17 cellular contexts compared by ENCODE assay signal in genomic region chr2:46434851-46435273, GRCh38. TPM values are rescaled to one million over a fixed set of nuclear protein-coding genes. Genes with fewer than 3 reads are reported as not detected.
A peak's percentile ranks its signal among the peaks of the same experiment; 100 is the strongest.
DNase-seq lines count a peak whose midpoint lies in the region; ATAC-seq and TF ChIP-seq lines count a peak whose summit lies in the region.
"Had no signal": no experiment of that assay in that cellular context is flagged by ENCODE, and none has a peak within 500 bp of the region (broad histone marks: within the 10 kb centered on the region; RNA-seq: fewer than 3 reads in every experiment).

No MANE protein-coding gene starts in this region.

- H3K9me2 ChIP-seq in GM23338 (ENCODE audit: insufficient read depth), result peaks cover 29% of the 10 kb centered on the region

- intact Hi-C loops in activated T-helper 2 cell treated with anti-CD3 and anti-CD28 coated beads, Interferon-gamma antibody, Interleukin-2, Interleukin-4, amounts not matched to agents 10 μg/mL and 5 μg/mL and 100 μg/mL, durations not matched to agents 14 hours and 24 hours and 36 hours (cut with micrococcal nuclease), result loop anchor here (5.0 kb wide), 3 partner anchors 138 to 368 kb away; partner anchors contain the start of gene EPAS1

- H3K4me2 ChIP-seq in GM23338 (0 out of 2 replicates have a peak overlapping the region, but pooled peaks have one; percentile 22), trophoblast cell (ENCODE audit: low read length) (no peak overlapping the region)

- peak overlapping the region; percentile 87 for H4K91ac ChIP-seq in trophoblast cell (ENCODE audit: low read depth, low read length)

- H2AK5ac ChIP-seq in trophoblast cell (ENCODE audit: low read length), result no peak overlapping the region

- H3K4me1 ChIP-seq in GM23338 (ENCODE audit: insufficient read depth) (no peaks in the 10 kb centered on the region; the same call in 1 of the 2 replicates), trophoblast cell (ENCODE audit: control insufficient read depth in 1 of 2, insufficient read depth in 2 of 2, low read length in 2 of 2) (peaks cover 8 to 11% of the 10 kb centered on the region in 2 experiments)

- H3K79me1 ChIP-seq in trophoblast cell (ENCODE audit: low read length), result peaks cover 16% of the 10 kb centered on the region

- H3K4ac ChIP-seq in trophoblast cell (ENCODE audit: low read depth, low read length), result no peak overlapping the region

- H3K27ac Mint-ChIP-seq in GM23338, result no peak overlapping the region
- peak overlapping the region; percentile 86 for H3K27ac Mint-ChIP-seq in activated T-helper 2 cell treated with anti-CD3 and anti-CD28 coated beads, Interferon-gamma antibody, Interleukin-2, Interleukin-4, amounts not matched to agents 10 μg/mL and 5 μg/mL and 100 μg/mL, durations not matched to agents 14 hours and 24 hours and 36 hours
- H3K27ac Mint-ChIP-seq: activated CD4-positive, alpha-beta memory T cell treated with anti-CD3 and anti-CD28 coated beads, Interleukin-2, amount 10 ng/mL, durations not matched to agents 7 days and 5 days had no signal

- H3K4me1 Mint-ChIP-seq in GM23338, result peaks cover 4% of the 10 kb centered on the region; the same call in 2 of the 3 replicates
- H3K4me1 Mint-ChIP-seq in activated T-helper 2 cell treated with anti-CD3 and anti-CD28 coated beads, Interferon-gamma antibody, Interleukin-2, Interleukin-4, amounts not matched to agents 10 μg/mL and 5 μg/mL and 100 μg/mL, durations not matched to agents 14 hours and 24 hours and 36 hours (ENCODE audit: low read depth), result peaks cover 94% of the 10 kb centered on the region

- H4K12ac ChIP-seq in trophoblast cell (ENCODE audit: low read depth, low read length), result no peak overlapping the region

- H2AFZ ChIP-seq in GM23338 (no peak overlapping the region), trophoblast cell (ENCODE audit: insufficient read depth, low read length, poor library complexity) (no peak overlapping the region)

- H3K23ac ChIP-seq in trophoblast cell (ENCODE audit: low read length), result no peak overlapping the region

- peak overlapping the region; percentile 59 for H2BK5ac ChIP-seq in trophoblast cell (ENCODE audit: low read depth, low read length, poor library complexity)

- no peak overlapping the region for H3K9ac ChIP-seq in trophoblast cell (ENCODE audit: low read length)

- H3K79me2 ChIP-seq in GM23338 (replicated peaks; ENCODE audit: insufficient read depth), result no peaks in the 10 kb centered on the region
- H3K79me2 ChIP-seq in trophoblast cell (ENCODE audit: control insufficient read depth, insufficient read depth, low read length, poor library complexity), result no peaks in the 10 kb centered on the region

- no peaks in the 10 kb centered on the region for H3K9me3 ChIP-seq in trophoblast cell (ENCODE audit: insufficient read depth, low read depth, low read length)
- H3K9me3 ChIP-seq: esophagus muscularis mucosa had no signal

- H3K27me3 ChIP-seq in GM23338 (ENCODE audit: insufficient read depth) (no peaks in the 10 kb centered on the region), trophoblast cell (ENCODE audit: insufficient read depth, low read length) (no peaks in the 10 kb centered on the region)
- H3K27me3 ChIP-seq: esophagus muscularis mucosa had no signal

- H3K36me3 Mint-ChIP-seq in GM23338 (ENCODE audit: low read depth), result no peaks in the 10 kb centered on the region
- H3K36me3 Mint-ChIP-seq in activated T-helper 2 cell treated with anti-CD3 and anti-CD28 coated beads, Interferon-gamma antibody, Interleukin-2, Interleukin-4, amounts not matched to agents 10 μg/mL and 5 μg/mL and 100 μg/mL, durations not matched to agents 14 hours and 24 hours and 36 hours (ENCODE audit: low read depth), result peaks cover 13% of the 10 kb centered on the region
- H3K36me3 Mint-ChIP-seq: CD4-positive, alpha-beta memory T cell had no signal

- TF ChIP-seq CTCF in GM23338 (conservative IDR thresholded peaks at IDR 0.05; ENCODE audit: low read depth in 2 of 2), result no peak
- TF ChIP-seq CTCF in fibroblast of pulmonary artery (IDR thresholded peaks at IDR 0.05; ENCODE audit: low read length, missing control alignments), result no peak
- TF ChIP-seq CTCF in GM10266 (IDR thresholded peaks at IDR 0.05; ENCODE audit: control insufficient read depth, insufficient read depth, low read depth, missing control alignments), result no peak

- H3K27ac ChIP-seq in GM23338 (ENCODE audit: low read depth) (no peak overlapping the region), trophoblast cell (ENCODE audit: low read depth, low read length) (peak overlapping the region; percentile 80)
- H3K27ac ChIP-seq: esophagus muscularis mucosa had no signal

- DNase-seq in GM23338 (ENCODE audit: low spot score) (peak; percentile 10), fibroblast of pulmonary artery (ENCODE audit: low read depth) (peak; percentile 30), trophoblast cell (peak in 1 of 2 donors; percentile 50), GM10266 (ENCODE audit: extremely low spot score) (no peak)
- DNase-seq in activated T-helper 2 cell treated with anti-CD3 and anti-CD28 coated beads, Interferon-gamma antibody, Interleukin-2, Interleukin-4, amounts not matched to agents 10 μg/mL and 5 μg/mL and 100 μg/mL, durations not matched to agents 14 hours and 24 hours and 36 hours (ENCODE audit: low spot score), result no peak
- no peak for DNase-seq in NK-92 treated with Interleukin-12 subunit alpha and Interleukin-12 subunit beta, amount 100 ng/mL, for 24 hours (lab: John Stamatoyannopoulos, UW)
- DNase-seq: activated CD4-positive, alpha-beta memory T cell treated with anti-CD3 and anti-CD28 coated beads, Interleukin-2, amount 10 ng/mL, durations not matched to agents 7 days and 5 days; activated effector memory CD4-positive, alpha-beta T cell treated with anti-CD3 and anti-CD28 coated beads, Interleukin-2, amount 50 U/mL, for 16 hours; CD4-positive, alpha-beta memory T cell; islet precursor cell; naive thymus-derived CD8-positive, alpha-beta T cell; NCI-H187 treated with DMSO at 0.1 percent for 48 hours; SHP77; stimulated activated naive CD4-positive, alpha-beta T cell treated with Interleukin-2 at 50 U/mL for 16 hours had no signal

- peak overlapping the region; percentile 7 for H2BK12ac ChIP-seq in trophoblast cell (ENCODE audit: low read length)

- peak overlapping the region; percentile 65 for H2BK120ac ChIP-seq in trophoblast cell (ENCODE audit: insufficient read depth, low read length, poor library complexity)

- WGBS in trophoblast cell (ENCODE audit: extremely low coverage, insufficient coverage, insufficient read length), result no CpG with 5 or more reads among the region's 3 CpGs

- H3K18ac ChIP-seq in trophoblast cell (ENCODE audit: low read length), result peak overlapping the region; percentile 13

- peak overlapping the region; percentile 36 for H3K14ac ChIP-seq in trophoblast cell (ENCODE audit: low read length)

- H3F3A ChIP-seq in GM23338 (replicated peaks; ENCODE audit: low read depth), result no peaks in the 10 kb centered on the region

- H3K36me3 ChIP-seq in GM23338 (ENCODE audit: insufficient read depth) (no peaks in the 10 kb centered on the region), trophoblast cell (ENCODE audit: control insufficient read depth in 1 of 2, insufficient read depth in 2 of 2, low read length in 2 of 2) (no peaks in the 10 kb centered on the region)
- H3K36me3 ChIP-seq: esophagus muscularis mucosa had no signal

- H4K8ac ChIP-seq in trophoblast cell (ENCODE audit: low read depth, low read length), result peak overlapping the region; percentile 52

- H3K27me3 Mint-ChIP-seq in GM23338 (ENCODE audit: insufficient read depth, low read depth, poor library complexity), result peaks cover 2% of the 10 kb centered on the region
- H3K27me3 Mint-ChIP-seq in activated T-helper 2 cell treated with anti-CD3 and anti-CD28 coated beads, Interferon-gamma antibody, Interleukin-2, Interleukin-4, amounts not matched to agents 10 μg/mL and 5 μg/mL and 100 μg/mL, durations not matched to agents 14 hours and 24 hours and 36 hours (ENCODE audit: low read depth), result no peaks in the 10 kb centered on the region
- H3K27me3 Mint-ChIP-seq: activated CD4-positive, alpha-beta memory T cell treated with anti-CD3 and anti-CD28 coated beads, Interleukin-2, amount 10 ng/mL, durations not matched to agents 7 days and 5 days; CD4-positive, alpha-beta memory T cell; naive thymus-derived CD8-positive, alpha-beta T cell had no signal

- ATAC-seq in GM23338 (peak; percentile 72), HG03460 (IDR thresholded peaks at IDR 0.05; ENCODE audit: unreplicated experiment) (no peak), GM18907 (IDR thresholded peaks at IDR 0.05; ENCODE audit: unreplicated experiment) (no peak)
- ATAC-seq: naive thymus-derived CD8-positive, alpha-beta T cell had no signal

- no peaks in the 10 kb centered on the region for H4K20me1 ChIP-seq in GM23338 (replicated peaks; ENCODE audit: insufficient read depth)

- H3K4me3 Mint-ChIP-seq in GM23338, result no peak overlapping the region
- H3K4me3 Mint-ChIP-seq in activated T-helper 2 cell treated with anti-CD3 and anti-CD28 coated beads, Interferon-gamma antibody, Interleukin-2, Interleukin-4, amounts not matched to agents 10 μg/mL and 5 μg/mL and 100 μg/mL, durations not matched to agents 14 hours and 24 hours and 36 hours (ENCODE audit: low read depth), result peak overlapping the region; percentile 37
- H3K4me3 Mint-ChIP-seq: activated CD4-positive, alpha-beta memory T cell treated with anti-CD3 and anti-CD28 coated beads, Interleukin-2, amount 10 ng/mL, durations not matched to agents 7 days and 5 days; naive thymus-derived CD8-positive, alpha-beta T cell had no signal

- H3K4me3 ChIP-seq in GM23338, result no peak overlapping the region
- H3K4me3 ChIP-seq in fibroblast of pulmonary artery (replicated peaks; ENCODE audit: low read depth, low read length), result no peak overlapping the region
- no peak overlapping the region for H3K4me3 ChIP-seq in trophoblast cell (ENCODE audit: low read depth, low read length)
- H3K4me3 ChIP-seq: esophagus muscularis mucosa had no signal

- no peaks in the 10 kb centered on the region for H3K9me3 Mint-ChIP-seq in GM23338
- H3K9me3 Mint-ChIP-seq in activated T-helper 2 cell treated with anti-CD3 and anti-CD28 coated beads, Interferon-gamma antibody, Interleukin-2, Interleukin-4, amounts not matched to agents 10 μg/mL and 5 μg/mL and 100 μg/mL, durations not matched to agents 14 hours and 24 hours and 36 hours, result peaks cover 13% of the 10 kb centered on the region
- H3K9me3 Mint-ChIP-seq: activated CD4-positive, alpha-beta memory T cell treated with anti-CD3 and anti-CD28 coated beads, Interleukin-2, amount 10 ng/mL, durations not matched to agents 7 days and 5 days; CD4-positive, alpha-beta memory T cell had no signal

TF ChIP-seq in GM23338, 12 proteins besides CTCF, POLR2A, EP300 and RAD21 (continues in another document):
- no peak for TF ChIP-seq ZNF114 (CRISPR knock-in tag; IDR thresholded peaks at IDR 0.05)
- TF ChIP-seq POLR2AphosphoS5 (IDR thresholded peaks at IDR 0.05; ENCODE audit: low read depth), result no peak

RNA-seq across cellular contexts. Expression of gene TMEM247, which starts 44.5 kb away (rescaled TPM):
- total RNA-seq in GM23338 (2014; rRNA removed; shearing (Covaris generic)), result not detected in 2 replicates
- not detected in 2 replicates for polyA plus RNA-seq in GM23338 (2016; fragmentation: Nextera tagmentation; extraction: Ambion mirVana)
- total RNA-seq in activated T-helper 2 cell treated with anti-CD3 and anti-CD28 coated beads, Interferon-gamma antibody, Interleukin-2, Interleukin-4, amounts not matched to agents 10 μg/mL and 5 μg/mL and 100 μg/mL, durations not matched to agents 14 hours and 24 hours and 36 hours, result not detected in 2 replicates
- 0.15 TPM in 1 of 2 replicates, not detected in the other for polyA plus RNA-seq in trophoblast cell (2013)
- total RNA-seq: activated CD4-positive, alpha-beta memory T cell treated with anti-CD3 and anti-CD28 coated beads, Interleukin-2, amount 10 ng/mL, durations not matched to agents 7 days and 5 days; CD4-positive, alpha-beta memory T cell; esophagus muscularis mucosa; naive thymus-derived CD8-positive, alpha-beta T cell had no signal
- polyA plus RNA-seq: CD4-positive, alpha-beta memory T cell; naive thymus-derived CD8-positive, alpha-beta T cell had no signal

Comparison
In these comparisons a context has a peak if more than half of its experiments do, and no peak if none do; other contexts are left out.
1. DNase-seq: peak in GM23338 (single experiment) and fibroblast of pulmonary artery (single experiment); none in activated T-helper 2 cell treated with anti-CD3 and anti-CD28 coated beads, Interferon-gamma antibody, Interleukin-2, Interleukin-4, amounts not matched to agents 10 μg/mL and 5 μg/mL and 100 μg/mL, durations not matched to agents 14 hours and 24 hours and 36 hours (single experiment), NK-92 treated with Interleukin-12 subunit alpha and Interleukin-12 subunit beta, amount 100 ng/mL, for 24 hours (single experiment) and GM10266 (single experiment).